ENCODE assay signal across 8 cellular contexts in genomic region chr20:57708694-57709673, GRCh38. TPM values are rescaled to one million over a fixed set of nuclear protein-coding genes. Genes with fewer than 3 reads are reported as not detected.
DNase-seq lines count a peak whose midpoint lies in the region; ATAC-seq, FAIRE-seq and TF ChIP-seq lines count a peak whose summit lies in the region.

No MANE protein-coding gene starts in this region.

- BruUV-seq in GM12878 (replicated peaks; lab: Mats Ljungman, UMichigan) = TSS peak; percentile 62

- H3K9me3 Mint-ChIP-seq in stimulated activated effector memory CD8-positive, alpha-beta T cell treated with anti-CD3 and anti-CD28 coated beads, Interleukin-12 subunit alpha, Interleukin-12 subunit beta, amount 100 ng/mL, for 72 hours = no peaks in the 10 kb centered on the region

- whole genome bisulfite sequencing in GM12878 (ENCODE audit: insufficient coverage, insufficient replicate concordance, low lambda C conversion rate, missing lambda C conversion rate) = 12% methylated on average over 66 of the region's 108 CpGs

- in situ Hi-C loops in GM12878 (cut with MboI) = no loop called here

- peaks cover 25% of the 10 kb centered on the region for H3K4me1 Mint-ChIP-seq in stimulated activated effector memory CD8-positive, alpha-beta T cell treated with anti-CD3 and anti-CD28 coated beads, Interleukin-12 subunit alpha, Interleukin-12 subunit beta, amount 100 ng/mL, for 72 hours

- peak overlapping the region; percentile 16; the same call in 1 of the 2 replicates for H3K4me3 ChIP-seq in GM12878

- RAD21 ChIA-PET in GM12878 (lab: Charles Lee; ENCODE audit: unreplicated experiment) = interaction anchor here (0.9 kb wide), 1 partner anchor 405 kb away, joined by 3 read pairs; no protein-coding TSS in a partner anchor

- ATAC-seq in GM19023 (IDR thresholded peaks at IDR 0.05; ENCODE audit: unreplicated experiment) = peak; percentile 7
- no peak for ATAC-seq in GM12878
- no peak for ATAC-seq in stimulated activated effector memory CD8-positive, alpha-beta T cell treated with anti-CD3 and anti-CD28 coated beads, Interleukin-12 subunit alpha, Interleukin-12 subunit beta, amount 100 ng/mL, for 72 hours
- ATAC-seq in GM18517 (IDR thresholded peaks at IDR 0.05; ENCODE audit: unreplicated experiment) = no peak
- no peak for ATAC-seq in GM18519 (IDR thresholded peaks at IDR 0.05; ENCODE audit: low FRiP score, unreplicated experiment)

- POLR2A ChIA-PET in RWPE1 (lab: Yijun Ruan, JAX; ENCODE audit: low non-redundant PET) (interaction anchor here (0.9 to 2.7 kb wide), 5 partner anchors 10 to 143 kb away, joined by 4 to 18 read pairs (median 11); no protein-coding TSS in a partner anchor), GM12878 (lab: Charles Lee) (no interaction called here)

- no peaks in the 10 kb centered on the region for H3K9me3 ChIP-seq in GM12878 (replicated peaks; ENCODE audit: control insufficient read depth, insufficient read depth, low read length)

- peak overlapping the region; percentile 84 for H3K27ac Mint-ChIP-seq in stimulated activated effector memory CD8-positive, alpha-beta T cell treated with anti-CD3 and anti-CD28 coated beads, Interleukin-12 subunit alpha, Interleukin-12 subunit beta, amount 100 ng/mL, for 72 hours

- no peaks in the 10 kb centered on the region for H3K79me2 ChIP-seq in GM12878 (ENCODE audit: control insufficient read depth, insufficient read depth, low read length)

- no peak overlapping the region for H2AFZ ChIP-seq in GM12878 (ENCODE audit: control insufficient read depth, low read depth, low read length)

- no peak for TF ChIP-seq CTCF in RWPE1 (conservative IDR thresholded peaks at IDR 0.05; ENCODE audit: low read depth)
- TF ChIP-seq CTCF in GM12878 (IDR thresholded peaks at IDR 0.05 in 2 of 3, conservative IDR thresholded peaks at IDR 0.05 in 1 of 3; ENCODE audit: control insufficient read depth in 2 of 3, extremely low read depth in 1 of 3, insufficient read depth in 1 of 3, low read depth in 3 of 3, low read length in 3 of 3) = no peak

- H3K27ac ChIP-seq in RWPE1 = peak overlapping the region; percentile 96
- no peak overlapping the region for H3K27ac ChIP-seq in GM12878 (ENCODE audit: control insufficient read depth, insufficient read depth)

- peak overlapping the region; percentile 88 for H3K4me3 Mint-ChIP-seq in stimulated activated effector memory CD8-positive, alpha-beta T cell treated with anti-CD3 and anti-CD28 coated beads, Interleukin-12 subunit alpha, Interleukin-12 subunit beta, amount 100 ng/mL, for 72 hours

- H3K9ac ChIP-seq in GM12878 (ENCODE audit: control insufficient read depth, insufficient read depth, low read length) = no peak overlapping the region

- intact Hi-C loops in GM12878 (cut with micrococcal nuclease; ENCODE audit: unreplicated experiment) = no loop called here

- TF ChIP-seq RAD21 in GM12878 (IDR thresholded peaks at IDR 0.05; ENCODE audit: insufficient read depth, low read depth, low read length) = no peak

- TF ChIP-seq EP300 in GM12878 (IDR thresholded peaks at IDR 0.05; ENCODE audit: borderline replicate concordance in 1 of 2, control insufficient read depth in 1 of 2, low read depth in 2 of 2, low read length in 2 of 2) = no peak

- H3K4me1 ChIP-seq in GM12878 (ENCODE audit: control insufficient read depth, insufficient read depth, low read length) = no peaks in the 10 kb centered on the region

- H3K4me2 ChIP-seq in GM12878 (ENCODE audit: control insufficient read depth, insufficient read depth) = peak overlapping the region; percentile 27; the same call in 1 of the 2 replicates

- H4K20me1 ChIP-seq in GM12878 (ENCODE audit: control insufficient read depth, insufficient read depth) = no peaks in the 10 kb centered on the region

- SMC1A ChIA-PET in GM12878 (lab: Charles Lee; ENCODE audit: uncharacterized antibody, unreplicated experiment) = no interaction called here

- H3K27me3 ChIP-seq in GM12878 (replicated peaks in 1 of 2; ENCODE audit: control insufficient read depth in 2 of 2, insufficient read depth in 2 of 2, low read length in 1 of 2) = peaks cover 7 to 11% of the 10 kb centered on the region in 2 experiments

- no peak for TF ChIP-seq POLR2A in GM12878 (IDR thresholded peaks at IDR 0.05; ENCODE audit: low read depth, low read length)

- CTCF ChIA-PET in RWPE1 (lab: Yijun Ruan, JAX) (interaction anchor here (0.5 to 2.6 kb wide), 8 partner anchors 10 to 1747 kb away, joined by 3 to 14 read pairs (median 4); no protein-coding TSS in a partner anchor), GM12878 (lab: Yijun Ruan, JAX) (interaction anchor here (1.0 kb wide), 1 partner anchor 33 kb away, joined by 3 read pairs; no protein-coding TSS in a partner anchor)

- DNase-seq in RWPE1 (ENCODE audit: low spot score) = no peak
- DNase-seq in GM12878 (ENCODE audit: low read depth, low spot score) = no peak
- peak; percentile 19 for DNase-seq in kidney tubule cell (ENCODE audit: low spot score)
- DNase-seq in stimulated activated effector memory CD8-positive, alpha-beta T cell treated with anti-CD3 and anti-CD28 coated beads, Interleukin-12 subunit alpha, Interleukin-12 subunit beta, amount 100 ng/mL, for 72 hours (ENCODE audit: low spot score in 2 of 2) = no peak
- DNase-seq in NCI-H1092 (lab: John Stamatoyannopoulos, UW) = no peak

- no peak for FAIRE-seq in GM12878 (lab: Jason Lieb, UNC)

- H3K36me3 ChIP-seq in GM12878 (ENCODE audit: control insufficient read depth in 2 of 2, insufficient read depth in 2 of 2, low read length in 1 of 2) = no peaks in the 10 kb centered on the region

- H3K36me3 Mint-ChIP-seq in stimulated activated effector memory CD8-positive, alpha-beta T cell treated with anti-CD3 and anti-CD28 coated beads, Interleukin-12 subunit alpha, Interleukin-12 subunit beta, amount 100 ng/mL, for 72 hours = peaks cover 6% of the 10 kb centered on the region

TF ChIP-seq in GM12878, 131 proteins besides CTCF, POLR2A, EP300 and RAD21:
- TF ChIP-seq BHLHE40 (IDR thresholded peaks at IDR 0.05; ENCODE audit: borderline replicate concordance in 1 of 2, low read depth in 2 of 2, low read length in 1 of 2) (peak in 1 of 2 experiments; percentile 59; a peak in 2 of 4 replicates), EZH2 (IDR thresholded peaks at IDR 0.05; ENCODE audit: borderline replicate concordance, control insufficient read depth, low read depth, low read length) (no peak)

RNA-seq across cellular contexts. Expression of gene PMEPA1, which starts 0.8 kb away (rescaled TPM):
- 0.17 and 0.47 TPM in 2 replicates for total RNA-seq in GM12878 (2013; cell fraction: nucleolus; rRNA removed)
- total RNA-seq in GM12878 (2014; rRNA removed) = not detected in 2 replicates
- total RNA-seq in GM12878 (2014; rRNA removed; fragmentation: Illumina TruSeq; extraction: Trizol) = 0.04 TPM in 1 of 2 replicates, not detected in the other
- total RNA-seq in GM12878 (2021) = 0.08 and 0.10 TPM in 2 replicates
- polyA plus RNA-seq in GM12878 (2011; ENCODE audit: low read depth) = 0.08 TPM
- 0.03 and 0.07 TPM in 2 replicates for polyA plus RNA-seq in GM12878 (2011; rRNA removed)
- 0.06 and 0.15 TPM in 2 replicates for polyA plus RNA-seq in GM12878 (2011; cell fraction: cytosol; rRNA removed)
- polyA plus RNA-seq in GM12878 (2011; cell fraction: nucleus; rRNA removed) = 0.10 and 0.12 TPM in 2 replicates
- polyA plus RNA-seq in GM12878 (2012) = 0.39 and 0.58 TPM in 2 replicates
- 0.03 and 0.04 TPM in 2 replicates for polyA plus RNA-seq in GM12878 (2014; fragmentation: Illumina TruSeq; extraction: Trizol)
- polyA plus RNA-seq in GM12878 (2014; fragmentation: Nextera tagmentation; extraction: Ambion mirVana) = under 1 TPM in 1 of 2 experiments, not detected in 1; 0.02 TPM
- 0.03 and 0.04 TPM in 2 replicates for polyA plus RNA-seq in GM12878 (2014; rRNA removed)
- polyA plus RNA-seq in GM12878 (2016; fragmentation: Nextera tagmentation; extraction: Ambion mirVana) = under 1 TPM in 1 of 2 experiments, not detected in 1; 0.04 TPM
- 0.15 and 0.26 TPM in 2 replicates for polyA minus RNA-seq in GM12878 (2011; rRNA and poly(A)+ RNA removed)
- 0.42 TPM in 1 of 2 replicates, not detected in the other for polyA minus RNA-seq in GM12878 (2011; cell fraction: cytosol; rRNA and poly(A)+ RNA removed)
- polyA minus RNA-seq in GM12878 (2011; cell fraction: nucleus; rRNA and poly(A)+ RNA removed) = not detected in 2 replicates
